In the genomic region with DNA sequence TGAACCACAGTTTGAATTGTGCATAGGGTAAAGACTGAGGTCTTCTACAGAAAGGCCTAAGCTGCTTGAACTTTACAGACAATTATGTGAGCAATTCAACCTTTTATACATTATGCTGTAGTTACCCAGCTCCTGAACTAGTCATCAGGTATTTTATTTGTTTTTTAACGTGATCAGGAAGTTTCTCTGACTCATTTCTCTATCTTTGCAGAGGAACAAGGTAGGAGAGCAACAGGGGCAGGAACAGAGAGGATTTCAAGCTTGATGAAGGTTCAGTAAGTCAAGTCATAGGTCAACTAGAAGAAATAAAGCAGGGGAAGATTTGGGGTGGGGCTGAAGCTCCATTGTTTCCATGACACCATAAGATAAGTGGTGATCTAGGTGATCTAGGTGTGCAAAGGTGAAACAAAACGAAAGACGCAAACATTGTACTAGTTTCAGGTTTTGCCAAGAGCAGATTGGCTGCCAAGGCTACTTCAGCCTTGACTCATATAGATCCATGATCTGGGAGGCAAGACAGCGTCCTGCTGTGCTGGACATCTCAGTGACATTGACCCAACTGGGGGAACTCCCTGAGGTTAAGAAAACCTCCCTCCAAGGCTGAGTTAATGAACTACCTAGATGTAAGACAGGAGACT, we compare ENCODE assay signal across 11 cellular contexts.
DNase-seq lines count a peak whose midpoint lies in the region; ATAC-seq and TF ChIP-seq lines count a peak whose summit lies in the region.
"Had no signal": no experiment of that assay in that cellular context is flagged by ENCODE, and none has a peak within 500 bp of the region (broad histone marks: within the 10 kb centered on the region; RNA-seq: fewer than 3 reads in every experiment).

No MANE protein-coding gene starts in this region.

- no peaks in the 10 kb centered on the region for H3F3A ChIP-seq in OCI-LY1 (ENCODE audit: insufficient read depth, low read length)

- H3K4me1 ChIP-seq in OCI-LY1 (ENCODE audit: insufficient read depth, low read length, severe bottlenecking) (peaks cover 56% of the 10 kb centered on the region), mucosa of descending colon (ENCODE audit: low read depth) (peaks cover 12% of the 10 kb centered on the region), lower lobe of right lung (no peaks in the 10 kb centered on the region)

- peak in 1 of 3 donors; percentile 21 for DNase-seq in mucosa of descending colon
- DNase-seq in NCI-H187 treated with DMSO at 0.1 percent for 48 hours (lab: John Stamatoyannopoulos, UW) = no peak
- DNase-seq in lower lobe of right lung = no peak
- DNase-seq in COLO668 (lab: John Stamatoyannopoulos, UW; ENCODE audit: unreplicated experiment) = no peak
- no peak for DNase-seq in NCI-H2227 (lab: John Stamatoyannopoulos, UW; ENCODE audit: unreplicated experiment)
- DNase-seq: NCI-H526 treated with DMSO at 0.1 percent for 48 hours, WERI-Rb-1 had no signal

- no peak overlapping the region for H2AFZ ChIP-seq in OCI-LY1 (ENCODE audit: low read length)

- peak overlapping the region; percentile 24 for H3K27ac ChIP-seq in OCI-LY1 (ENCODE audit: low read depth, low read length, poor library complexity, severe bottlenecking)
- no peak overlapping the region for H3K27ac ChIP-seq in lower lobe of right lung
- H3K27ac ChIP-seq: WERI-Rb-1 had no signal

- ATAC-seq in GM18499 (IDR thresholded peaks at IDR 0.05; ENCODE audit: insufficient read depth, unreplicated experiment) = peak; percentile 43
- ATAC-seq in HG02642 (IDR thresholded peaks at IDR 0.05; ENCODE audit: poor library complexity, unreplicated experiment) = peak; percentile 50
- peak; percentile 87 for ATAC-seq in mucosa of descending colon
- no peak for ATAC-seq in lower lobe of right lung

- no peaks in the 10 kb centered on the region for H3K9me2 ChIP-seq in OCI-LY1 (ENCODE audit: low read depth, low read length)

- H3K36me3 ChIP-seq in OCI-LY1 (ENCODE audit: insufficient read depth, low read length) (no peaks in the 10 kb centered on the region), mucosa of descending colon (ENCODE audit: low read depth) (no peaks in the 10 kb centered on the region), lower lobe of right lung (no peaks in the 10 kb centered on the region)
- H3K36me3 ChIP-seq: BLaER1 treated with 17β-estradiol and CSF1 and Interleukin-3, amounts not matched to agents 10 nM and 100 nM; WERI-Rb-1 had no signal

- H4K20me1 ChIP-seq in OCI-LY1 (ENCODE audit: insufficient read depth, low read length) = no peaks in the 10 kb centered on the region
- H4K20me1 ChIP-seq: BLaER1 treated with 17β-estradiol and CSF1 and Interleukin-3, amounts not matched to agents 10 nM and 100 nM had no signal

- intact Hi-C loops in mucosa of descending colon (cut with DNase I, micrococcal nuclease) = no loop called here
- intact Hi-C loops in lower lobe of right lung (cut with DNase I) = loop anchor here (5.0 kb wide), 1 partner anchor 81 kb away; no protein-coding TSS in a partner anchor

- TF ChIP-seq CTCF in OCI-LY1 (IDR thresholded peaks at IDR 0.05; ENCODE audit: low read length) (no peak), mucosa of descending colon (IDR thresholded peaks at IDR 0.05) (no peak), lower lobe of right lung (IDR thresholded peaks at IDR 0.05) (no peak)

- H3K4me2 ChIP-seq in OCI-LY1 (ENCODE audit: low read length) = no peak overlapping the region

- H3K79me2 ChIP-seq in OCI-LY1 (ENCODE audit: insufficient read depth, low read length) = no peaks in the 10 kb centered on the region

- H3K9ac ChIP-seq in OCI-LY1 (ENCODE audit: low read length) = peak overlapping the region; percentile 35; the same call in 1 of the 2 replicates

- H3K9me3 ChIP-seq in OCI-LY1 (ENCODE audit: low read length) (no peaks in the 10 kb centered on the region), mucosa of descending colon (no peaks in the 10 kb centered on the region), lower lobe of right lung (no peaks in the 10 kb centered on the region)
- H3K9me3 ChIP-seq: BLaER1 treated with 17β-estradiol and CSF1 and Interleukin-3, amounts not matched to agents 10 nM and 100 nM had no signal

- H3K4me3 ChIP-seq in OCI-LY1 (ENCODE audit: low read depth, low read length, poor library complexity, severe bottlenecking) (no peak overlapping the region), mucosa of descending colon (no peak overlapping the region), lower lobe of right lung (no peak overlapping the region)
- H3K4me3 ChIP-seq: BLaER1 treated with 17β-estradiol and CSF1 and Interleukin-3, amounts not matched to agents 10 nM and 100 nM had no signal

- no peaks in the 10 kb centered on the region for H3K27me3 ChIP-seq in OCI-LY1 (ENCODE audit: insufficient read depth, low read length)
- H3K27me3 ChIP-seq in lower lobe of right lung (ENCODE audit: low read depth) = peaks cover 4% of the 10 kb centered on the region

Comparison
In these comparisons a context has a peak if more than half of its experiments do, and no peak if none do; other contexts are left out.
1. ATAC-seq: peak in GM18499 (single experiment), HG02642 (single experiment) and mucosa of descending colon (single experiment); none in lower lobe of right lung (0 of 2).